ENCODE assay signal across 8 cellular contexts in the genomic region with DNA sequence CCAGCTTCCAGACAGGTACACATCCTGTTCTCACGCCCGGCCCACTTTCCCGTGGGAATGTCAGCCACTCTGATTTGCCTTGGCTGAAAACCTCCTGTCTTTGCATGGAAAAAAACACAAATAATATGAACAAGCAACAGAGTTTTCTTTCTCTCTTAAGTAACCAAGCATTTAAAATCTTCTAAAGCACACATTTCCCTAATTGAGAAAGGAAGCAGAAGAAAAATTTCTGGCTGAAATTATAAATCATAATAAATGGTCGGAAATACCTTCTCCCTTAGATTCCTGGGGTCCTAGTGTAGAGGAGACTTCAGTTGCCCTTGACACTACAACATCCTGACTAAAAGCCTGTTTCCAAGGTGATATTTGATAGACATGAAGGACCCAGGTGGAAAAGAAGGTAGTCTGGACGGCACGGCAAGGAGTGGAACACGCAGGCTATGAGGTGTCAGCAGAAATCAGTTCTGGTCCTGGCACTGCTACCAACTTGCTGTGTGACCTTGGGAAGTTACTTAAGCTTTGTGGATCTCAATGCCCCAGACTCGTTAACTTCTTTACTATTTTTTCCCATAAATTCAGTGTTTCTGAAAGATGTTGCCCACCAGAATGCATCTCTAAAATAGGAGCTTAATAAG. TPM values are rescaled to one million over a fixed set of nuclear protein-coding genes. Genes with fewer than 3 reads are reported as not detected.
A peak's percentile ranks its signal among the peaks of the same experiment; 100 is the strongest.
DNase-seq lines count a peak whose midpoint lies in the region; ATAC-seq, FAIRE-seq and TF ChIP-seq lines count a peak whose summit lies in the region.
"Had no signal": no experiment of that assay in that cellular context is flagged by ENCODE, and none has a peak within 500 bp of the region (broad histone marks: within the 10 kb centered on the region; RNA-seq: fewer than 3 reads in every experiment).

No MANE protein-coding gene starts in this region.

- no peak for ATAC-seq in CD4-positive, CD25-positive, alpha-beta regulatory T cell (ENCODE audit: low read depth in 2 of 2)
- ATAC-seq in GM21529 (IDR thresholded peaks at IDR 0.05; ENCODE audit: unreplicated experiment), result no peak
- ATAC-seq in HG02852 (IDR thresholded peaks at IDR 0.05; ENCODE audit: unreplicated experiment), result no peak

- H3K9ac ChIP-seq in astrocyte (ENCODE audit: low read length), result no peak overlapping the region
- no peak overlapping the region for H3K9ac ChIP-seq in neural progenitor cell

- TF ChIP-seq CTCF in astrocyte (IDR thresholded peaks at IDR 0.05; ENCODE audit: insufficient read depth, low read depth, low read length), result no peak
- TF ChIP-seq CTCF in neural progenitor cell (IDR thresholded peaks at IDR 0.05), result no peak

- no peaks in the 10 kb centered on the region for H3K9me3 Mint-ChIP-seq in CD4-positive, CD25-positive, alpha-beta regulatory T cell
- peaks cover 4% of the 10 kb centered on the region for H3K9me3 Mint-ChIP-seq in astrocyte (ENCODE audit: unreplicated experiment)
- peaks cover 2% of the 10 kb centered on the region for H3K9me3 Mint-ChIP-seq in neural progenitor cell

- no peaks in the 10 kb centered on the region for H3K36me3 ChIP-seq in CD4-positive, CD25-positive, alpha-beta regulatory T cell (ENCODE audit: control insufficient read depth, insufficient read depth, low read length)
- H3K36me3 ChIP-seq in astrocyte (ENCODE audit: insufficient read depth, low read length) (no peaks in the 10 kb centered on the region), neural progenitor cell (no peaks in the 10 kb centered on the region)

- no peak overlapping the region for H3K27ac ChIP-seq in CD4-positive, CD25-positive, alpha-beta regulatory T cell (ENCODE audit: insufficient read depth, low read length, poor library complexity, severe bottlenecking)
- no peak overlapping the region for H3K27ac ChIP-seq in astrocyte (ENCODE audit: low read depth, low read length)
- no peak overlapping the region for H3K27ac ChIP-seq in neural progenitor cell

- no peaks in the 10 kb centered on the region for H3K9me3 ChIP-seq in CD4-positive, CD25-positive, alpha-beta regulatory T cell (ENCODE audit: control insufficient read depth in 2 of 2, low read length in 2 of 2)
- H3K9me3 ChIP-seq in astrocyte (ENCODE audit: insufficient read depth, low read depth, low read length) (no peaks in the 10 kb centered on the region), neural progenitor cell (ENCODE audit: low read depth) (no peaks in the 10 kb centered on the region)

- H3K4me2 ChIP-seq in astrocyte (ENCODE audit: low read length) (peak overlapping the region; percentile 87), neural progenitor cell (no peak overlapping the region)

- no peak for TF ChIP-seq POLR2A in GM12891 (IDR thresholded peaks at IDR 0.05; ENCODE audit: low read depth, low read length)

- FAIRE-seq in GM12891 (lab: Jason Lieb, UNC) (no peak), astrocyte (lab: Jason Lieb, UNC) (no peak)
- FAIRE-seq: small intestine had no signal

- H3K79me2 ChIP-seq in astrocyte (ENCODE audit: insufficient read depth, low read length), result no peaks in the 10 kb centered on the region
- H3K79me2 ChIP-seq in neural progenitor cell (ENCODE audit: low read depth), result no peaks in the 10 kb centered on the region

- peak overlapping the region; percentile 83 for H3K4me3 ChIP-seq in CD4-positive, CD25-positive, alpha-beta regulatory T cell (ENCODE audit: low read depth, low read length)
- H3K4me3 ChIP-seq in astrocyte (ENCODE audit: insufficient read depth, low read depth, low read length) (no peak overlapping the region), neural progenitor cell (no peak overlapping the region)

- H3K4me1 ChIP-seq in CD4-positive, CD25-positive, alpha-beta regulatory T cell (ENCODE audit: control insufficient read depth, insufficient read depth, low read length, poor library complexity, severe bottlenecking), result peaks cover 10% of the 10 kb centered on the region
- peaks cover 8% of the 10 kb centered on the region for H3K4me1 ChIP-seq in astrocyte (ENCODE audit: insufficient read depth, low read length)
- no peaks in the 10 kb centered on the region for H3K4me1 ChIP-seq in neural progenitor cell

- H4K20me1 ChIP-seq in astrocyte (ENCODE audit: insufficient read depth, low read length), result no peaks in the 10 kb centered on the region
- H4K20me1 ChIP-seq in neural progenitor cell (ENCODE audit: low read depth), result no peaks in the 10 kb centered on the region

- H3F3A ChIP-seq in neural progenitor cell (ENCODE audit: low read depth), result no peaks in the 10 kb centered on the region

- no peaks in the 10 kb centered on the region for H3K27me3 ChIP-seq in CD4-positive, CD25-positive, alpha-beta regulatory T cell (ENCODE audit: control insufficient read depth, insufficient read depth, low read length)
- no peaks in the 10 kb centered on the region for H3K27me3 ChIP-seq in astrocyte (ENCODE audit: insufficient read depth, low read length)
- no peaks in the 10 kb centered on the region for H3K27me3 ChIP-seq in neural progenitor cell

- H2AFZ ChIP-seq in astrocyte (ENCODE audit: low read depth, low read length) (no peak overlapping the region), neural progenitor cell (replicated peaks) (no peak overlapping the region)

- H3K27me3 Mint-ChIP-seq in CD4-positive, CD25-positive, alpha-beta regulatory T cell, result peaks cover 10% of the 10 kb centered on the region
- H3K27me3 Mint-ChIP-seq in astrocyte (ENCODE audit: low read depth, unreplicated experiment), result peaks cover 6% of the 10 kb centered on the region
- H3K27me3 Mint-ChIP-seq in neural progenitor cell (ENCODE audit: insufficient read depth, low read depth), result peaks cover 7% of the 10 kb centered on the region

- peak overlapping the region in 2 of 3 donors; percentile 9 to 78 for H3K27ac Mint-ChIP-seq in CD4-positive, CD25-positive, alpha-beta regulatory T cell
- H3K27ac Mint-ChIP-seq in astrocyte (ENCODE audit: unreplicated experiment), result no peak overlapping the region
- H3K27ac Mint-ChIP-seq in neural progenitor cell, result peak overlapping the region; percentile 51

- no peak for DNase-seq in CD4-positive, CD25-positive, alpha-beta regulatory T cell
- no peak for DNase-seq in GM12891 (ENCODE audit: insufficient read length, low spot score)
- no peak for DNase-seq in astrocyte (ENCODE audit: low read depth)
- no peak for DNase-seq in neural progenitor cell (ENCODE audit: low spot score)
- DNase-seq in GM19240 (ENCODE audit: insufficient read length, low spot score), result no peak

- H3K4me3 Mint-ChIP-seq in CD4-positive, CD25-positive, alpha-beta regulatory T cell, result peak overlapping the region; percentile 77 to 92 (median 84)
- no peak overlapping the region for H3K4me3 Mint-ChIP-seq in astrocyte (ENCODE audit: unreplicated experiment)
- peak overlapping the region; percentile 76 for H3K4me3 Mint-ChIP-seq in neural progenitor cell

- peaks cover 0 to 22% (median 5%) of the 10 kb centered on the region in 4 donors for H3K4me1 Mint-ChIP-seq in CD4-positive, CD25-positive, alpha-beta regulatory T cell
- H3K4me1 Mint-ChIP-seq in astrocyte (ENCODE audit: low read depth, unreplicated experiment), result peaks cover 5% of the 10 kb centered on the region
- H3K4me1 Mint-ChIP-seq in neural progenitor cell, result peaks cover 5% of the 10 kb centered on the region

- no peaks in the 10 kb centered on the region for H3K36me3 Mint-ChIP-seq in CD4-positive, CD25-positive, alpha-beta regulatory T cell
- no peaks in the 10 kb centered on the region for H3K36me3 Mint-ChIP-seq in astrocyte (ENCODE audit: low read depth, unreplicated experiment)
- no peaks in the 10 kb centered on the region for H3K36me3 Mint-ChIP-seq in neural progenitor cell

TF ChIP-seq in GM12891, 5 proteins besides CTCF, POLR2A, EP300 and RAD21:
- no peak for TF ChIP-seq SPI1 (IDR thresholded peaks at IDR 0.05; ENCODE audit: low read depth, low read length)
- TF ChIP-seq POLR2AphosphoS5 (IDR thresholded peaks at IDR 0.05; ENCODE audit: low read depth, low read length), result peak; percentile 54; the same call in 1 of the 2 replicates
- no peak for TF ChIP-seq TAF1 (IDR thresholded peaks at IDR 0.05; ENCODE audit: low read depth, low read length)
- no peak for TF ChIP-seq PAX5 (IDR thresholded peaks at IDR 0.05; ENCODE audit: insufficient read depth, low read length, severe bottlenecking)

RNA-seq across cellular contexts. Expression of gene BCL2L14, which starts 37.0 kb away (rescaled TPM):
- 6.8 TPM for total RNA-seq in CD4-positive, CD25-positive, alpha-beta regulatory T cell
- 1 to 10 TPM in 3 of 4 donors, under 1 TPM in 1; 0.74 to 2.0 (median 1.5) TPM for polyA plus RNA-seq in CD4-positive, CD25-positive, alpha-beta regulatory T cell
- 5.9 TPM for polyA plus RNA-seq in GM12891 (2012; ENCODE audit: low read depth, missing spikeins)
- not detected in 2 replicates for total RNA-seq in astrocyte
- total RNA-seq in neural progenitor cell (ENCODE audit: low replicate concordance), result not detected in 2 replicates
